In the genomic region with DNA sequence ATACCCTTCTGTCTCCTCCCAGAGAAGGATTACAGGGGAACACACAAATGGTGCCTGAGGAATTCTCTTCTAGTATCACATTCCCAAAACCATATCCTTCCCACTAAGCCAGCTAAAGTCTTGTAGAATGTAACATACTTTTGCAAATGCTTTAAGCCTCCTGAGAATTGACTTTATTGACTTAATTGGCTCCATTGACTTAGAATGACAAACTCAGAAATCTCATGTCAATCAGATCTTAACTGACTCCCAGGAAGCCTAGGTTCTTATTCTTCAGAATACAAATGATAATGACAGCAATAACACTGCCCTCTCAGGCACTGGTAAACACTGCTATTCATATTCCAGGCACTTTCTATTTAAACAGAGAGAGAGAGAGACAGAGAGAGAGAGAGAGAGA, we compare ENCODE assay signal across 24 cellular contexts.
"Had no signal": no experiment of that assay in that cellular context is flagged by ENCODE, and none has a peak within 500 bp of the region (broad histone marks: within the 10 kb centered on the region; RNA-seq: fewer than 3 reads in every experiment).

No MANE protein-coding gene starts in this region.

- H3K9me3 ChIP-seq: ovary, right atrium auricular region, right lobe of liver, thoracic aorta, upper lobe of right lung had no signal

- ATAC-seq: natural killer cell; right lobe of liver; stimulated activated naive B cell treated with anti-CD40 and anti-IgM and Interleukin-4, amounts not matched to agents 10 μg/mL and 1 μg/mL and 100 μg/mL, for 72 hours; stimulated activated naive CD8-positive, alpha-beta T cell treated with anti-CD3 and anti-CD28 coated beads, Interleukin-15, Interleukin-2, amounts not matched to agents 100 U/mL and 50 U/mL, for 24 hours; upper lobe of right lung had no signal

- FAIRE-seq: urothelium cell line had no signal

- H3K27ac ChIP-seq: hepatocyte, left ventricle myocardium inferior, ovary, right atrium auricular region, right lobe of liver, skin epidermis, stomach, thoracic aorta, tibial artery, upper lobe of right lung had no signal

- H3K4me1 ChIP-seq: left ventricle myocardium inferior, right atrium auricular region, right lobe of liver, stomach, tibial artery, upper lobe of right lung had no signal

- H3K36me3 ChIP-seq: left ventricle myocardium inferior, ovary, right atrium auricular region, right lobe of liver, stomach, thoracic aorta, tibial artery, upper lobe of right lung had no signal

- H2AFZ ChIP-seq: hepatocyte had no signal

- H3K4me3 ChIP-seq: hepatocyte, left ventricle myocardium inferior, lung, ovary, right atrium auricular region, right lobe of liver, skin epidermis, stomach, thoracic aorta, tibial artery, upper lobe of right lung had no signal

- H3K4me2 ChIP-seq: hepatocyte had no signal

- H3K79me2 ChIP-seq: hepatocyte had no signal

- H3K27me3 ChIP-seq: ovary, right atrium auricular region, right lobe of liver, stomach, tibial artery, upper lobe of right lung had no signal

- DNase-seq: islet precursor cell; left ventricle myocardium inferior; mesendoderm; naive B cell; natural killer cell; nephron progenitor cell; ovary; right lobe of liver; stimulated activated CD4-positive, alpha-beta T cell treated with anti-CD3 and anti-CD28 coated beads, Interleukin-12 subunit alpha, Interleukin-12 subunit beta, amount 100 ng/mL, for 4 hours; stimulated activated CD4-positive, alpha-beta T cell treated with anti-CD3 and anti-CD28 coated beads, Interleukin-15, amount 100 ng/mL, for 24 hours; stimulated activated CD4-positive, alpha-beta T cell treated with anti-CD3 and anti-CD28 coated beads, Interleukin-2, amount 100 ng/mL, for 24 hours; stimulated activated CD4-positive, alpha-beta T cell treated with anti-CD3 and anti-CD28 coated beads, Interleukin-4, amount 100 ng/mL, for 1 hour; stimulated activated naive B cell treated with anti-CD40 and anti-IgM and Interleukin-4, amounts not matched to agents 10 μg/mL and 1 μg/mL and 100 μg/mL, for 72 hours; stimulated activated naive CD8-positive, alpha-beta T cell treated with anti-CD3 and anti-CD28 coated beads, Interleukin-15, Interleukin-2, amounts not matched to agents 100 U/mL and 50 U/mL, for 24 hours; stomach; tibial artery; trophoblast cell; upper lobe of right lung had no signal
